Comparison of ENCODE assay signal across 3 cellular contexts in genomic region chr1:16868787-16869186, GRCh38. TPM values are rescaled to one million over a fixed set of nuclear protein-coding genes. Genes with fewer than 3 reads are reported as not detected.
"Had no signal": no experiment of that assay in that cellular context is flagged by ENCODE, and none has a peak within 500 bp of the region (broad histone marks: within the 10 kb centered on the region; RNA-seq: fewer than 3 reads in every experiment).

No MANE protein-coding gene starts in this region.

RNA-seq across cellular contexts. Expression of gene RNU1-2, which starts 27.0 kb away (rescaled TPM):
- total RNA-seq: HT1080 had no signal
- polyA plus RNA-seq: IgD-negative memory B cell, IMR-90 had no signal
